Comparison of ENCODE assay signal across 1 cellular context in genomic region chrX:49878834-49879655, GRCh38.
A peak's percentile ranks its signal among the peaks of the same experiment; 100 is the strongest.
TF ChIP-seq lines count a peak whose summit lies in the region.

Gene USP27X (plus strand): TSS chrX:49879484. CDS start chrX:49880308, 824 bp downstream.

TF ChIP-seq in HepG2, 621 proteins besides CTCF, POLR2A, EP300 and RAD21 (continued from another document and continues in another):
- TF ChIP-seq, protein P1, sequence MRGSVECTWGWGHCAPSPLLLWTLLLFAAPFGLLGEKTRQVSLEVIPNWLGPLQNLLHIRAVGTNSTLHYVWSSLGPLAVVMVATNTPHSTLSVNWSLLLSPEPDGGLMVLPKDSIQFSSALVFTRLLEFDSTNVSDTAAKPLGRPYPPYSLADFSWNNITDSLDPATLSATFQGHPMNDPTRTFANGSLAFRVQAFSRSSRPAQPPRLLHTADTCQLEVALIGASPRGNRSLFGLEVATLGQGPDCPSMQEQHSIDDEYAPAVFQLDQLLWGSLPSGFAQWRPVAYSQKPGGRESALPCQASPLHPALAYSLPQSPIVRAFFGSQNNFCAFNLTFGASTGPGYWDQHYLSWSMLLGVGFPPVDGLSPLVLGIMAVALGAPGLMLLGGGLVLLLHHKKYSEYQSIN (CRISPR knock-in tag; IDR thresholded peaks at IDR 0.05; ENCODE audit: borderline replicate concordance): no peak
- TF ChIP-seq RELA (CRISPR knock-in tag; IDR thresholded peaks at IDR 0.05) (no peak), KLF15 (CRISPR knock-in tag; IDR thresholded peaks at IDR 0.05; ENCODE audit: borderline replicate concordance) (0 out of 2 replicates have a peak, but pooled peaks have one; percentile 42), FOXK1 (CRISPR knock-in tag; IDR thresholded peaks at IDR 0.05; ENCODE audit: borderline replicate concordance, low read depth) (peak; percentile 6; the same call in 1 of the 2 replicates), DMAP1 (CRISPR knock-in tag; IDR thresholded peaks at IDR 0.05) (peak; percentile 37; the same call in 1 of the 2 replicates), FOXP4 (CRISPR knock-in tag; IDR thresholded peaks at IDR 0.05) (0 out of 2 replicates have a peak, but pooled peaks have one; percentile 9), MED8 (CRISPR knock-in tag; IDR thresholded peaks at IDR 0.05; ENCODE audit: insufficient replicate concordance) (no peak), SIX4 (CRISPR knock-in tag; IDR thresholded peaks at IDR 0.05) (no peak), ZNF256 (CRISPR knock-in tag; conservative IDR thresholded peaks at IDR 0.05) (0 out of 2 replicates have a peak, but pooled peaks have one; percentile 19), MEF2D (CRISPR knock-in tag; IDR thresholded peaks at IDR 0.05) (no peak), NFE2L2 (IDR thresholded peaks at IDR 0.05; ENCODE audit: low read length) (no peak), ZNF10 (CRISPR knock-in tag; IDR thresholded peaks at IDR 0.05; ENCODE audit: borderline replicate concordance, low read depth) (no peak), RBFOX2 (IDR thresholded peaks at IDR 0.05; ENCODE audit: low read depth, low read length) (peak; percentile 82), SOX13 (IDR thresholded peaks at IDR 0.05) (0 out of 2 replicates have a peak, but pooled peaks have one; percentile 17), SOX13 (CRISPR knock-in tag; conservative IDR thresholded peaks at IDR 0.05 in 1 of 2, IDR thresholded peaks at IDR 0.05 in 1 of 2) (peak in 1 of 2 experiments; percentile 16; a peak in 1 of 4 replicates), ZSCAN25 (CRISPR knock-in tag; IDR thresholded peaks at IDR 0.05) (no peak), TBX2 (CRISPR knock-in tag; IDR thresholded peaks at IDR 0.05; ENCODE audit: borderline replicate concordance) (peak; percentile 64), ZNF678 (CRISPR knock-in tag; IDR thresholded peaks at IDR 0.05) (no peak), FOXA1 (IDR thresholded peaks at IDR 0.05) (no peak), FOXA1 (CRISPR knock-in tag; IDR thresholded peaks at IDR 0.05) (no peak), ZNF670 (CRISPR knock-in tag; IDR thresholded peaks at IDR 0.05; ENCODE audit: borderline replicate concordance) (peak; percentile 76), ZC3H13 (CRISPR knock-in tag; IDR thresholded peaks at IDR 0.05) (0 out of 2 replicates have a peak, but pooled peaks have one; percentile 45), SIN3A (IDR thresholded peaks at IDR 0.05; ENCODE audit: borderline replicate concordance, low read depth, low read length) (0 out of 2 replicates have a peak, but pooled peaks have one; percentile 32), PHF21A (CRISPR knock-in tag; IDR thresholded peaks at IDR 0.05) (peak; percentile 36; the same call in 1 of the 2 replicates), HDAC1 (CRISPR knock-in tag; IDR thresholded peaks at IDR 0.05) (peak; percentile 58), ZSCAN9 (CRISPR knock-in tag; IDR thresholded peaks at IDR 0.05; ENCODE audit: borderline replicate concordance) (no peak), KLF11 (CRISPR knock-in tag; IDR thresholded peaks at IDR 0.05) (0 out of 2 replicates have a peak, but pooled peaks have one; percentile 11), ZBTB42 (CRISPR knock-in tag; IDR thresholded peaks at IDR 0.05) (no peak), NCOR1 (IDR thresholded peaks at IDR 0.05; ENCODE audit: borderline replicate concordance, low read length) (peak; percentile 65; the same call in 1 of the 2 replicates), SALL1 (CRISPR knock-in tag; IDR thresholded peaks at IDR 0.05) (peak; percentile 48; the same call in 1 of the 2 replicates), NR2F2 (IDR thresholded peaks at IDR 0.05; ENCODE audit: borderline replicate concordance, low read depth) (peak; percentile 8; the same call in 1 of the 2 replicates), NR2C2 (CRISPR knock-in tag; IDR thresholded peaks at IDR 0.05; ENCODE audit: borderline replicate concordance) (peak; percentile 18; the same call in 1 of the 2 replicates), CC2D1A (CRISPR knock-in tag; IDR thresholded peaks at IDR 0.05) (no peak), YEATS4 (CRISPR knock-in tag; IDR thresholded peaks at IDR 0.05; ENCODE audit: borderline replicate concordance) (peak; percentile 28; the same call in 1 of the 2 replicates), ZNF556 (CRISPR knock-in tag; IDR thresholded peaks at IDR 0.05; ENCODE audit: borderline replicate concordance) (peak; percentile 32; the same call in 1 of the 2 replicates), PRDM15 (CRISPR knock-in tag; IDR thresholded peaks at IDR 0.05) (no peak), SOX6 (IDR thresholded peaks at IDR 0.05) (no peak), SOX6 (CRISPR knock-in tag; IDR thresholded peaks at IDR 0.05) (peak; percentile 8; the same call in 1 of the 2 replicates)
- TF ChIP-seq, protein P2, sequence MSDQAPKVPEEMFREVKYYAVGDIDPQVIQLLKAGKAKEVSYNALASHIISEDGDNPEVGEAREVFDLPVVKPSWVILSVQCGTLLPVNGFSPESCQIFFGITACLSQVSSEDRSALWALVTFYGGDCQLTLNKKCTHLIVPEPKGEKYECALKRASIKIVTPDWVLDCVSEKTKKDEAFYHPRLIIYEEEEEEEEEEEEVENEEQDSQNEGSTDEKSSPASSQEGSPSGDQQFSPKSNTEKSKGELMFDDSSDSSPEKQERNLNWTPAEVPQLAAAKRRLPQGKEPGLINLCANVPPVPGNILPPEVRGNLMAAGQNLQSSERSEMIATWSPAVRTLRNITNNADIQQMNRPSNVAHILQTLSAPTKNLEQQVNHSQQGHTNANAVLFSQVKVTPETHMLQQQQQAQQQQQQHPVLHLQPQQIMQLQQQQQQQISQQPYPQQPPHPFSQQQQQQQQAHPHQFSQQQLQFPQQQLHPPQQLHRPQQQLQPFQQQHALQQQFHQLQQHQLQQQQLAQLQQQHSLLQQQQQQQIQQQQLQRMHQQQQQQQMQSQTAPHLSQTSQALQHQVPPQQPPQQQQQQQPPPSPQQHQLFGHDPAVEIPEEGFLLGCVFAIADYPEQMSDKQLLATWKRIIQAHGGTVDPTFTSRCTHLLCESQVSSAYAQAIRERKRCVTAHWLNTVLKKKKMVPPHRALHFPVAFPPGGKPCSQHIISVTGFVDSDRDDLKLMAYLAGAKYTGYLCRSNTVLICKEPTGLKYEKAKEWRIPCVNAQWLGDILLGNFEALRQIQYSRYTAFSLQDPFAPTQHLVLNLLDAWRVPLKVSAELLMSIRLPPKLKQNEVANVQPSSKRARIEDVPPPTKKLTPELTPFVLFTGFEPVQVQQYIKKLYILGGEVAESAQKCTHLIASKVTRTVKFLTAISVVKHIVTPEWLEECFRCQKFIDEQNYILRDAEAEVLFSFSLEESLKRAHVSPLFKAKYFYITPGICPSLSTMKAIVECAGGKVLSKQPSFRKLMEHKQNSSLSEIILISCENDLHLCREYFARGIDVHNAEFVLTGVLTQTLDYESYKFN (CRISPR knock-in tag; conservative IDR thresholded peaks at IDR 0.05): peak; percentile 48
- TF ChIP-seq, protein P3, sequence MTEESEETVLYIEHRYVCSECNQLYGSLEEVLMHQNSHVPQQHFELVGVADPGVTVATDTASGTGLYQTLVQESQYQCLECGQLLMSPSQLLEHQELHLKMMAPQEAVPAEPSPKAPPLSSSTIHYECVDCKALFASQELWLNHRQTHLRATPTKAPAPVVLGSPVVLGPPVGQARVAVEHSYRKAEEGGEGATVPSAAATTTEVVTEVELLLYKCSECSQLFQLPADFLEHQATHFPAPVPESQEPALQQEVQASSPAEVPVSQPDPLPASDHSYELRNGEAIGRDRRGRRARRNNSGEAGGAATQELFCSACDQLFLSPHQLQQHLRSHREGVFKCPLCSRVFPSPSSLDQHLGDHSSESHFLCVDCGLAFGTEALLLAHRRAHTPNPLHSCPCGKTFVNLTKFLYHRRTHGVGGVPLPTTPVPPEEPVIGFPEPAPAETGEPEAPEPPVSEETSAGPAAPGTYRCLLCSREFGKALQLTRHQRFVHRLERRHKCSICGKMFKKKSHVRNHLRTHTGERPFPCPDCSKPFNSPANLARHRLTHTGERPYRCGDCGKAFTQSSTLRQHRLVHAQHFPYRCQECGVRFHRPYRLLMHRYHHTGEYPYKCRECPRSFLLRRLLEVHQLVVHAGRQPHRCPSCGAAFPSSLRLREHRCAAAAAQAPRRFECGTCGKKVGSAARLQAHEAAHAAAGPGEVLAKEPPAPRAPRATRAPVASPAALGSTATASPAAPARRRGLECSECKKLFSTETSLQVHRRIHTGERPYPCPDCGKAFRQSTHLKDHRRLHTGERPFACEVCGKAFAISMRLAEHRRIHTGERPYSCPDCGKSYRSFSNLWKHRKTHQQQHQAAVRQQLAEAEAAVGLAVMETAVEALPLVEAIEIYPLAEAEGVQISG (CRISPR knock-in tag; IDR thresholded peaks at IDR 0.05): peak; percentile 57; the same call in 1 of the 2 replicates
- TF ChIP-seq, protein P4, sequence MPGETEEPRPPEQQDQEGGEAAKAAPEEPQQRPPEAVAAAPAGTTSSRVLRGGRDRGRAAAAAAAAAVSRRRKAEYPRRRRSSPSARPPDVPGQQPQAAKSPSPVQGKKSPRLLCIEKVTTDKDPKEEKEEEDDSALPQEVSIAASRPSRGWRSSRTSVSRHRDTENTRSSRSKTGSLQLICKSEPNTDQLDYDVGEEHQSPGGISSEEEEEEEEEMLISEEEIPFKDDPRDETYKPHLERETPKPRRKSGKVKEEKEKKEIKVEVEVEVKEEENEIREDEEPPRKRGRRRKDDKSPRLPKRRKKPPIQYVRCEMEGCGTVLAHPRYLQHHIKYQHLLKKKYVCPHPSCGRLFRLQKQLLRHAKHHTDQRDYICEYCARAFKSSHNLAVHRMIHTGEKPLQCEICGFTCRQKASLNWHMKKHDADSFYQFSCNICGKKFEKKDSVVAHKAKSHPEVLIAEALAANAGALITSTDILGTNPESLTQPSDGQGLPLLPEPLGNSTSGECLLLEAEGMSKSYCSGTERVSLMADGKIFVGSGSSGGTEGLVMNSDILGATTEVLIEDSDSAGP (CRISPR knock-in tag; IDR thresholded peaks at IDR 0.05; ENCODE audit: borderline replicate concordance): peak; percentile 70
- TF ChIP-seq, protein P5, sequence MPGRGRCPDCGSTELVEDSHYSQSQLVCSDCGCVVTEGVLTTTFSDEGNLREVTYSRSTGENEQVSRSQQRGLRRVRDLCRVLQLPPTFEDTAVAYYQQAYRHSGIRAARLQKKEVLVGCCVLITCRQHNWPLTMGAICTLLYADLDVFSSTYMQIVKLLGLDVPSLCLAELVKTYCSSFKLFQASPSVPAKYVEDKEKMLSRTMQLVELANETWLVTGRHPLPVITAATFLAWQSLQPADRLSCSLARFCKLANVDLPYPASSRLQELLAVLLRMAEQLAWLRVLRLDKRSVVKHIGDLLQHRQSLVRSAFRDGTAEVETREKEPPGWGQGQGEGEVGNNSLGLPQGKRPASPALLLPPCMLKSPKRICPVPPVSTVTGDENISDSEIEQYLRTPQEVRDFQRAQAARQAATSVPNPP (CRISPR knock-in tag; IDR thresholded peaks at IDR 0.05): 0 out of 2 replicates have a peak, but pooled peaks have one; percentile 32
- TF ChIP-seq, protein P6, sequence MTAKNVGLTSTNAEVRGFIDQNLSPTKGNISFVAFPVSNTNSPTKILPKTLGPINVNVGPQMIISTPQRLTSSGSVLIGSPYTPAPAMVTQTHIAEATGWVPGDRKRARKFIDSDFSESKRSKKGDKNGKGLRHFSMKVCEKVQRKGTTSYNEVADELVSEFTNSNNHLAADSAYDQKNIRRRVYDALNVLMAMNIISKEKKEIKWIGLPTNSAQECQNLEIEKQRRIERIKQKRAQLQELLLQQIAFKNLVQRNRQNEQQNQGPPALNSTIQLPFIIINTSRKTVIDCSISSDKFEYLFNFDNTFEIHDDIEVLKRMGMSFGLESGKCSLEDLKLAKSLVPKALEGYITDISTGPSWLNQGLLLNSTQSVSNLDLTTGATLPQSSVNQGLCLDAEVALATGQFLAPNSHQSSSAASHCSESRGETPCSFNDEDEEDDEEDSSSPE (CRISPR knock-in tag; IDR thresholded peaks at IDR 0.05): 0 out of 2 replicates have a peak, but pooled peaks have one; percentile 33
